14 cellular contexts compared by ENCODE assay signal in genomic region chrX:40147399-40148188, GRCh38. TPM values are rescaled to one million over a fixed set of nuclear protein-coding genes. Genes with fewer than 3 reads are reported as not detected.
DNase-seq lines count a peak whose midpoint lies in the region; ATAC-seq and TF ChIP-seq lines count a peak whose summit lies in the region.
"Had no signal": no experiment of that assay in that cellular context is flagged by ENCODE, and none has a peak within 500 bp of the region (broad histone marks: within the 10 kb centered on the region; RNA-seq: fewer than 3 reads in every experiment).

No MANE protein-coding gene starts in this region.

- WGBS in smooth muscle cell (ENCODE audit: low lambda C conversion rate), result 39% methylated on average over 46 of the region's 46 CpGs

- H2AFZ ChIP-seq in OCI-LY7 (ENCODE audit: low read length) (no peak overlapping the region), smooth muscle cell (ENCODE audit: low read depth) (no peak overlapping the region)

- no peak overlapping the region for H3K4me3 ChIP-seq in OCI-LY7 (ENCODE audit: low read depth, low read length, poor library complexity, severe bottlenecking)
- H3K4me3 ChIP-seq in iPS-15b (ENCODE audit: low read depth, low read length), result peak overlapping the region; percentile 6
- no peak overlapping the region for H3K4me3 ChIP-seq in smooth muscle cell

- no peaks in the 10 kb centered on the region for H4K20me1 ChIP-seq in OCI-LY7 (ENCODE audit: insufficient read depth, low read length)
- H4K20me1 ChIP-seq in smooth muscle cell (ENCODE audit: low read depth), result peaks cover 11% of the 10 kb centered on the region

- H3K9ac ChIP-seq in iPS-15b (ENCODE audit: low read depth, low read length) (no peak overlapping the region), smooth muscle cell (ENCODE audit: low read depth) (no peak overlapping the region)

- no peak for ATAC-seq in HG03095 (IDR thresholded peaks at IDR 0.05; ENCODE audit: unreplicated experiment)

- intact Hi-C loops in OCI-LY7 (cut with micrococcal nuclease; ENCODE audit: unreplicated experiment), result no loop called here

- H3F3A ChIP-seq in smooth muscle cell (ENCODE audit: low read depth), result peaks cover 10% of the 10 kb centered on the region

- in situ Hi-C loops in GM13977 (cut with MboI; ENCODE audit: low pct_unique_long_range_greater_than_20kb, low sequenced_read_pairs, unreplicated experiment), result no loop called here

- DNase-seq in GM13977 (ENCODE audit: low spot score), result peak; percentile 43
- DNase-seq in OCI-LY7 (ENCODE audit: low spot score), result no peak
- no peak for DNase-seq in smooth muscle cell (lab: John Stamatoyannopoulos, UW; ENCODE audit: unreplicated experiment)
- DNase-seq in HEK293T (ENCODE audit: extremely low spot score), result no peak
- DNase-seq in DMS 273 (lab: John Stamatoyannopoulos, UW; ENCODE audit: unreplicated experiment), result no peak
- DNase-seq: activated CD4-positive, alpha-beta T cell treated with anti-CD3 and anti-CD28 coated beads for 4 hours; brain microvascular endothelial cell; midbrain; NCI-H1930; stimulated activated CD4-positive, alpha-beta T cell treated with anti-CD3 and anti-CD28 coated beads, Interleukin-2, amount 100 ng/mL, for 48 hours had no signal

- H3K36me3 ChIP-seq in OCI-LY7 (ENCODE audit: insufficient read depth, low read length) (no peaks in the 10 kb centered on the region), iPS-15b (ENCODE audit: control insufficient read depth, insufficient read depth, low read length) (no peaks in the 10 kb centered on the region), smooth muscle cell (ENCODE audit: low read depth) (no peaks in the 10 kb centered on the region)
- H3K36me3 ChIP-seq: brain microvascular endothelial cell, ovary had no signal

- peaks cover 70% of the 10 kb centered on the region for H3K4me1 ChIP-seq in OCI-LY7 (ENCODE audit: insufficient read depth, low read length, poor library complexity, severe bottlenecking)
- H3K4me1 ChIP-seq in iPS-15b (ENCODE audit: control insufficient read depth, insufficient read depth, low read length), result peaks cover 52% of the 10 kb centered on the region
- H3K4me1 ChIP-seq in smooth muscle cell (ENCODE audit: low read depth), result peaks cover 42% of the 10 kb centered on the region

- H3K79me2 ChIP-seq in OCI-LY7 (ENCODE audit: insufficient read depth, low read depth, low read length) (no peaks in the 10 kb centered on the region), smooth muscle cell (ENCODE audit: low read depth) (no peaks in the 10 kb centered on the region)

- H3K9me2 ChIP-seq in OCI-LY7 (ENCODE audit: insufficient read depth, low read length), result no peaks in the 10 kb centered on the region

- H3K9me3 ChIP-seq in OCI-LY7 (ENCODE audit: low read length), result no peaks in the 10 kb centered on the region
- H3K9me3 ChIP-seq in iPS-15b (ENCODE audit: control insufficient read depth, insufficient read depth, low read length), result no peaks in the 10 kb centered on the region
- no peaks in the 10 kb centered on the region for H3K9me3 ChIP-seq in smooth muscle cell (replicated peaks; ENCODE audit: low read depth)
- H3K9me3 ChIP-seq: ovary, SJCRH30 had no signal

- H3K27ac ChIP-seq in OCI-LY7 (ENCODE audit: low read depth, low read length, poor library complexity, severe bottlenecking) (no peak overlapping the region), smooth muscle cell (ENCODE audit: low read depth) (no peak overlapping the region)
- H3K27ac ChIP-seq: brain microvascular endothelial cell, ovary had no signal

- H3K4me2 ChIP-seq in OCI-LY7 (ENCODE audit: low read length), result peak overlapping the region; percentile 75; the same call in 1 of the 2 replicates
- peak overlapping the region; percentile 93 for H3K4me2 ChIP-seq in smooth muscle cell

- no peak for TF ChIP-seq CTCF in GM13977 (IDR thresholded peaks at IDR 0.05; ENCODE audit: extremely low read depth, insufficient read depth, missing control alignments)
- no peak for TF ChIP-seq CTCF in OCI-LY7 (conservative IDR thresholded peaks at IDR 0.05; ENCODE audit: low read length)
- no peak for TF ChIP-seq CTCF in smooth muscle cell (IDR thresholded peaks at IDR 0.05; ENCODE audit: borderline replicate concordance, insufficient read depth, poor library complexity, severe bottlenecking)

- POLR2A ChIA-PET in OCI-LY7 (lab: Charles Lee) (interaction anchor here (0.6 kb wide), 1 partner anchor 248 kb away, joined by 3 read pairs; no protein-coding TSS in a partner anchor), HEK293T (lab: Yijun Ruan, JAX) (interaction anchor here (0.7 to 2.4 kb wide), 7 partner anchors 20 to 134 kb away, joined by 3 to 13 read pairs (median 4); no protein-coding TSS in a partner anchor)

- no TSS peak for BruUV-seq in OCI-LY7 (replicated peaks; lab: Mats Ljungman, UMichigan)

- CTCF ChIA-PET in OCI-LY7 (lab: Charles Lee; ENCODE audit: unreplicated experiment), result interaction anchor here (0.5 to 0.6 kb wide), 2 partner anchors 120 to 391 kb away, joined by 3 read pairs; no protein-coding TSS in a partner anchor
- CTCF ChIA-PET in HEK293T (lab: Yijun Ruan, JAX), result interaction anchor here (0.7 kb wide), 1 partner anchor 90 kb away, joined by 3 read pairs; no protein-coding TSS in a partner anchor

- H3K27me3 ChIP-seq in iPS-15b (ENCODE audit: control insufficient read depth, insufficient read depth, low read length) (peaks cover 70% of the 10 kb centered on the region), smooth muscle cell (ENCODE audit: low read depth) (peaks cover 70% of the 10 kb centered on the region)
- H3K27me3 ChIP-seq: brain microvascular endothelial cell, ovary, SJCRH30 had no signal

TF ChIP-seq in HEK293T, 16 proteins besides CTCF, POLR2A, EP300 and RAD21:
- no peak for TF ChIP-seq CTBP1 (IDR thresholded peaks at IDR 0.05; ENCODE audit: borderline replicate concordance)
- no peak for TF ChIP-seq LEF1 (IDR thresholded peaks at IDR 0.05; ENCODE audit: borderline replicate concordance)

RNA-seq across cellular contexts. Expression of gene BCOR, which starts 49.8 kb away (rescaled TPM):
- 55.6 and 64.3 TPM in 2 replicates for total RNA-seq in OCI-LY7 (2014; rRNA removed; shearing (Covaris generic))
- 48.0 and 52.2 TPM in 2 replicates for total RNA-seq in OCI-LY7 (2022)
- total RNA-seq in smooth muscle cell, result 28.0 and 28.5 TPM in 2 replicates
- polyA plus RNA-seq in smooth muscle cell, result 13.1 and 19.5 TPM in 2 replicates
